In the genomic region with DNA sequence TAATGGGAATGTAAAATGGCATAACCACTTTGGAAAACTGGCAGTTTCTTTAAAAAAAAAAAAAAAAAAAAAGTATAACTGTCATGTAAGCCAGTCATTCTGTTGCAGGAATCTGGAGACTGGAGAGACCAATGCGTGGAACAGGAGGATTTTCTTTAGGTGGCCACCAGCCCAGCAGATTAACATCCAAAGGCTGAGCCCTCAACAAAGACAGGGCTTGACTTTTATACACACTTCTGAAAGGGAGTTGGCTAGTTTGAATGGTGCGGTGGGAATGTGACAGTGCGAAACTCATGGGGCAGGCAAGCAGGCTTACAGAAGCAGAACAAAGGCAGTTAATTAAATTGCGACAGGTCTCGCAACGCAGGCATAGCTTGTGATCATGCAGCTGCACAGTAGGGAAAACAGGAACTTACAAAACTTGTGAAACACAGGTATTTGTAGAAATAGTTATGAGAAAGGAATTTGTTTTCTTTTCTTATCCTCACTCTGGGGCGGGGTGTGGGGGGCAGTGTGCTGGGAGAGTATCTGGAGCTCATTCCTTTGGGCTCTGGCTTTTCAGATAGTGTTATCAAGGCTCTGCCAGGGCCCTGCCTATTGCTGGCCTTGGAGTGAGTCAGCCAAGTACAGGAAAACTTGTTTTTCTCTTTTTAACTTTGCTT, we compare ENCODE assay signal across 1 cellular context.
A peak's percentile ranks its signal among the peaks of the same experiment; 100 is the strongest.
TF ChIP-seq lines count a peak whose summit lies in the region.

No MANE protein-coding gene starts in this region.

TF ChIP-seq in K562, 482 proteins besides CTCF, POLR2A, EP300 and RAD21 (continued from another document and continues in another):
- TF ChIP-seq, protein P1, sequence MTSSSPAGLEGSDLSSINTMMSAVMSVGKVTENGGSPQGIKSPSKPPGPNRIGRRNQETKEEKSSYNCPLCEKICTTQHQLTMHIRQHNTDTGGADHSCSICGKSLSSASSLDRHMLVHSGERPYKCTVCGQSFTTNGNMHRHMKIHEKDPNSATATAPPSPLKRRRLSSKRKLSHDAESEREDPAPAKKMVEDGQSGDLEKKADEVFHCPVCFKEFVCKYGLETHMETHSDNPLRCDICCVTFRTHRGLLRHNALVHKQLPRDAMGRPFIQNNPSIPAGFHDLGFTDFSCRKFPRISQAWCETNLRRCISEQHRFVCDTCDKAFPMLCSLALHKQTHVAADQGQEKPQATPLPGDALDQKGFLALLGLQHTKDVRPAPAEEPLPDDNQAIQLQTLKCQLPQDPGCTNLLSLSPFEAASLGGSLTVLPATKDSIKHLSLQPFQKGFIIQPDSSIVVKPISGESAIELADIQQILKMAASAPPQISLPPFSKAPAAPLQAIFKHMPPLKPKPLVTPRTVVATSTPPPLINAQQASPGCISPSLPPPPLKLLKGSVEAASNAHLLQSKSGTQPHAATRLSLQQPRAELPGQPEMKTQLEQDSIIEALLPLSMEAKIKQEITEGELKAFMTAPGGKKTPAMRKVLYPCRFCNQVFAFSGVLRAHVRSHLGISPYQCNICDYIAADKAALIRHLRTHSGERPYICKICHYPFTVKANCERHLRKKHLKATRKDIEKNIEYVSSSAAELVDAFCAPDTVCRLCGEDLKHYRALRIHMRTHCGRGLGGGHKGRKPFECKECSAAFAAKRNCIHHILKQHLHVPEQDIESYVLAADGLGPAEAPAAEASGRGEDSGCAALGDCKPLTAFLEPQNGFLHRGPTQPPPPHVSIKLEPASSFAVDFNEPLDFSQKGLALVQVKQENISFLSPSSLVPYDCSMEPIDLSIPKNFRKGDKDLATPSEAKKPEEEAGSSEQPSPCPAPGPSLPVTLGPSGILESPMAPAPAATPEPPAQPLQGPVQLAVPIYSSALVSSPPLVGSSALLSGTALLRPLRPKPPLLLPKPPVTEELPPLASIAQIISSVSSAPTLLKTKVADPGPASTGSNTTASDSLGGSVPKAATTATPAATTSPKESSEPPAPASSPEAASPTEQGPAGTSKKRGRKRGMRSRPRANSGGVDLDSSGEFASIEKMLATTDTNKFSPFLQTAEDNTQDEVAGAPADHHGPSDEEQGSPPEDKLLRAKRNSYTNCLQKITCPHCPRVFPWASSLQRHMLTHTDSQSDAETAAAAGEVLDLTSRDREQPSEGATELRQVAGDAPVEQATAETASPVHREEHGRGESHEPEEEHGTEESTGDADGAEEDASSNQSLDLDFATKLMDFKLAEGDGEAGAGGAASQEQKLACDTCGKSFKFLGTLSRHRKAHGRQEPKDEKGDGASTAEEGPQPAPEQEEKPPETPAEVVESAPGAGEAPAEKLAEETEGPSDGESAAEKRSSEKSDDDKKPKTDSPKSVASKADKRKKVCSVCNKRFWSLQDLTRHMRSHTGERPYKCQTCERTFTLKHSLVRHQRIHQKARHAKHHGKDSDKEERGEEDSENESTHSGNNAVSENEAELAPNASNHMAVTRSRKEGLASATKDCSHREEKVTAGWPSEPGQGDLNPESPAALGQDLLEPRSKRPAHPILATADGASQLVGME (CRISPR knock-in tag; IDR thresholded peaks at IDR 0.05): 0 out of 2 replicates have a peak, but pooled peaks have one; percentile 42
- TF ChIP-seq, protein P2, sequence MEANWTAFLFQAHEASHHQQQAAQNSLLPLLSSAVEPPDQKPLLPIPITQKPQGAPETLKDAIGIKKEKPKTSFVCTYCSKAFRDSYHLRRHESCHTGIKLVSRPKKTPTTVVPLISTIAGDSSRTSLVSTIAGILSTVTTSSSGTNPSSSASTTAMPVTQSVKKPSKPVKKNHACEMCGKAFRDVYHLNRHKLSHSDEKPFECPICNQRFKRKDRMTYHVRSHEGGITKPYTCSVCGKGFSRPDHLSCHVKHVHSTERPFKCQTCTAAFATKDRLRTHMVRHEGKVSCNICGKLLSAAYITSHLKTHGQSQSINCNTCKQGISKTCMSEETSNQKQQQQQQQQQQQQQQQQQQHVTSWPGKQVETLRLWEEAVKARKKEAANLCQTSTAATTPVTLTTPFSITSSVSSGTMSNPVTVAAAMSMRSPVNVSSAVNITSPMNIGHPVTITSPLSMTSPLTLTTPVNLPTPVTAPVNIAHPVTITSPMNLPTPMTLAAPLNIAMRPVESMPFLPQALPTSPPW (CRISPR knock-in tag; IDR thresholded peaks at IDR 0.05): peak; percentile 95
- TF ChIP-seq LEF1 (IDR thresholded peaks at IDR 0.05) (peak; percentile 90), KAT8 (IDR thresholded peaks at IDR 0.05; ENCODE audit: low read depth) (no peak), HNRNPL (IDR thresholded peaks at IDR 0.05; ENCODE audit: low read depth, low read length) (no peak), ZNF589 (CRISPR knock-in tag; IDR thresholded peaks at IDR 0.05; ENCODE audit: low read depth) (peak; percentile 93), ESRRA (IDR thresholded peaks at IDR 0.05; ENCODE audit: borderline replicate concordance, low read depth) (peak; percentile 31; the same call in 1 of the 2 replicates), ZNF12 (CRISPR knock-in tag; IDR thresholded peaks at IDR 0.05) (no peak), ZNF324 (CRISPR knock-in tag; IDR thresholded peaks at IDR 0.05) (no peak), ZFX (CRISPR knock-in tag; IDR thresholded peaks at IDR 0.05) (peak; percentile 33; the same call in 1 of the 2 replicates), ZSCAN32 (CRISPR knock-in tag; IDR thresholded peaks at IDR 0.05) (no peak), HDAC8 (tag; IDR thresholded peaks at IDR 0.05) (no peak), MAZ (CRISPR knock-in tag; conservative IDR thresholded peaks at IDR 0.05 in 1 of 2, IDR thresholded peaks at IDR 0.05 in 1 of 2) (peak; percentile 86 to 87), NONO (IDR thresholded peaks at IDR 0.05; ENCODE audit: low read depth in 2 of 2, low read length in 1 of 2) (peak in 1 of 2 experiments; percentile 61; a peak in 1 of 4 replicates), RHOXF2B (CRISPR knock-in tag; conservative IDR thresholded peaks at IDR 0.05) (no peak), KDM5B (IDR thresholded peaks at IDR 0.05; ENCODE audit: insufficient replicate concordance, low read depth, low read length) (no peak), ZBTB8A (IDR thresholded peaks at IDR 0.05; ENCODE audit: partially characterized antibody) (no peak), SP1 (CRISPR knock-in tag; IDR thresholded peaks at IDR 0.05) (peak; percentile 59), ZNF75A (CRISPR knock-in tag; IDR thresholded peaks at IDR 0.05) (no peak), SIRT6 (IDR thresholded peaks at IDR 0.05; ENCODE audit: low read depth, low read length) (no peak), KHSRP (IDR thresholded peaks at IDR 0.05) (peak; percentile 73), MECOM (CRISPR knock-in tag; IDR thresholded peaks at IDR 0.05) (peak; percentile 4; the same call in 1 of the 2 replicates), NFATC3 (IDR thresholded peaks at IDR 0.05) (no peak), ZBTB17 (CRISPR knock-in tag; IDR thresholded peaks at IDR 0.05) (no peak; the same call in 1 of the 2 replicates), ZNF24 (IDR thresholded peaks at IDR 0.05) (no peak), DPF2 (IDR thresholded peaks at IDR 0.05) (peak; percentile 100), RBM39 (optimal IDR thresholded peaks at IDR 0.05; ENCODE audit: low read depth, low read length) (no peak), ZNF695 (CRISPR knock-in tag; IDR thresholded peaks at IDR 0.05) (no peak), ESRRB (CRISPR knock-in tag; IDR thresholded peaks at IDR 0.05; ENCODE audit: borderline replicate concordance) (no peak), MYC (IDR thresholded peaks at IDR 0.05; ENCODE audit: low read depth, low read length) (peak; percentile 53), MYC (CRISPR knock-in tag; IDR thresholded peaks at IDR 0.05; ENCODE audit: borderline replicate concordance, low read depth) (no peak), MAFF (IDR thresholded peaks at IDR 0.05; ENCODE audit: low read length) (no peak; the same call in 1 of the 2 replicates), RBBP5 (IDR thresholded peaks at IDR 0.05; ENCODE audit: borderline replicate concordance, insufficient read depth, low read length, poor library complexity, severe bottlenecking) (peak; percentile 69), NBN (IDR thresholded peaks at IDR 0.05; ENCODE audit: low read depth) (peak; percentile 96), JUNB (CRISPR knock-in tag; conservative IDR thresholded peaks at IDR 0.05) (no peak), SMC3 (conservative IDR thresholded peaks at IDR 0.05; ENCODE audit: insufficient read depth, low read depth, low read length) (no peak), ZNF143 (CRISPR knock-in tag; IDR thresholded peaks at IDR 0.05) (no peak)
- TF ChIP-seq, protein P3, sequence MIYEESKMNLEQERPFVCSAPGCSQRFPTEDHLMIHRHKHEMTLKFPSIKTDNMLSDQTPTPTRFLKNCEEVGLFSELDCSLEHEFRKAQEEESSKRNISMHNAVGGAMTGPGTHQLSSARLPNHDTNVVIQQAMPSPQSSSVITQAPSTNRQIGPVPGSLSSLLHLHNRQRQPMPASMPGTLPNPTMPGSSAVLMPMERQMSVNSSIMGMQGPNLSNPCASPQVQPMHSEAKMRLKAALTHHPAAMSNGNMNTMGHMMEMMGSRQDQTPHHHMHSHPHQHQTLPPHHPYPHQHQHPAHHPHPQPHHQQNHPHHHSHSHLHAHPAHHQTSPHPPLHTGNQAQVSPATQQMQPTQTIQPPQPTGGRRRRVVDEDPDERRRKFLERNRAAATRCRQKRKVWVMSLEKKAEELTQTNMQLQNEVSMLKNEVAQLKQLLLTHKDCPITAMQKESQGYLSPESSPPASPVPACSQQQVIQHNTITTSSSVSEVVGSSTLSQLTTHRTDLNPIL (CRISPR knock-in tag; IDR thresholded peaks at IDR 0.05): no peak
- TF ChIP-seq, protein P4, sequence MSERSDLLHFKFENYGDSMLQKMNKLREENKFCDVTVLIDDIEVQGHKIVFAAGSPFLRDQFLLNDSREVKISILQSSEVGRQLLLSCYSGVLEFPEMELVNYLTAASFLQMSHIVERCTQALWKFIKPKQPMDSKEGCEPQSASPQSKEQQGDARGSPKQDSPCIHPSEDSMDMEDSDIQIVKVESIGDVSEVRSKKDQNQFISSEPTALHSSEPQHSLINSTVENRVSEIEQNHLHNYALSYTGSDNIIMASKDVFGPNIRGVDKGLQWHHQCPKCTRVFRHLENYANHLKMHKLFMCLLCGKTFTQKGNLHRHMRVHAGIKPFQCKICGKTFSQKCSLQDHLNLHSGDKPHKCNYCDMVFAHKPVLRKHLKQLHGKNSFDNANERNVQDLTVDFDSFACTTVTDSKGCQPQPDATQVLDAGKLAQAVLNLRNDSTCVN (CRISPR knock-in tag; IDR thresholded peaks at IDR 0.05): peak; percentile 66; the same call in 1 of the 2 replicates
- TF ChIP-seq, protein P5, sequence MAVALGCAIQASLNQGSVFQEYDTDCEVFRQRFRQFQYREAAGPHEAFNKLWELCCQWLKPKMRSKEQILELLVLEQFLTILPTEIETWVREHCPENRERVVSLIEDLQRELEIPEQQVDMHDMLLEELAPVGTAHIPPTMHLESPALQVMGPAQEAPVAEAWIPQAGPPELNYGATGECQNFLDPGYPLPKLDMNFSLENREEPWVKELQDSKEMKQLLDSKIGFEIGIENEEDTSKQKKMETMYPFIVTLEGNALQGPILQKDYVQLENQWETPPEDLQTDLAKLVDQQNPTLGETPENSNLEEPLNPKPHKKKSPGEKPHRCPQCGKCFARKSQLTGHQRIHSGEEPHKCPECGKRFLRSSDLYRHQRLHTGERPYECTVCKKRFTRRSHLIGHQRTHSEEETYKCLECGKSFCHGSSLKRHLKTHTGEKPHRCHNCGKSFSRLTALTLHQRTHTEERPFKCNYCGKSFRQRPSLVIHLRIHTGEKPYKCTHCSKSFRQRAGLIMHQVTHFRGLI (CRISPR knock-in tag; IDR thresholded peaks at IDR 0.05): peak; percentile 76; the same call in 1 of the 2 replicates
- TF ChIP-seq, protein P6, sequence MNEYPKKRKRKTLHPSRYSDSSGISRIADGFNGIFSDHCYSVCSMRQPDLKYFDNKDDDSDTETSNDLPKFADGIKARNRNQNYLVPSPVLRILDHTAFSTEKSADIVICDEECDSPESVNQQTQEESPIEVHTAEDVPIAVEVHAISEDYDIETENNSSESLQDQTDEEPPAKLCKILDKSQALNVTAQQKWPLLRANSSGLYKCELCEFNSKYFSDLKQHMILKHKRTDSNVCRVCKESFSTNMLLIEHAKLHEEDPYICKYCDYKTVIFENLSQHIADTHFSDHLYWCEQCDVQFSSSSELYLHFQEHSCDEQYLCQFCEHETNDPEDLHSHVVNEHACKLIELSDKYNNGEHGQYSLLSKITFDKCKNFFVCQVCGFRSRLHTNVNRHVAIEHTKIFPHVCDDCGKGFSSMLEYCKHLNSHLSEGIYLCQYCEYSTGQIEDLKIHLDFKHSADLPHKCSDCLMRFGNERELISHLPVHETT (CRISPR knock-in tag; conservative IDR thresholded peaks at IDR 0.05 in 1 of 2, IDR thresholded peaks at IDR 0.05 in 1 of 2): peak in 1 of 2 experiments; percentile 74; a peak in 2 of 4 replicates
- TF ChIP-seq, protein P7, sequence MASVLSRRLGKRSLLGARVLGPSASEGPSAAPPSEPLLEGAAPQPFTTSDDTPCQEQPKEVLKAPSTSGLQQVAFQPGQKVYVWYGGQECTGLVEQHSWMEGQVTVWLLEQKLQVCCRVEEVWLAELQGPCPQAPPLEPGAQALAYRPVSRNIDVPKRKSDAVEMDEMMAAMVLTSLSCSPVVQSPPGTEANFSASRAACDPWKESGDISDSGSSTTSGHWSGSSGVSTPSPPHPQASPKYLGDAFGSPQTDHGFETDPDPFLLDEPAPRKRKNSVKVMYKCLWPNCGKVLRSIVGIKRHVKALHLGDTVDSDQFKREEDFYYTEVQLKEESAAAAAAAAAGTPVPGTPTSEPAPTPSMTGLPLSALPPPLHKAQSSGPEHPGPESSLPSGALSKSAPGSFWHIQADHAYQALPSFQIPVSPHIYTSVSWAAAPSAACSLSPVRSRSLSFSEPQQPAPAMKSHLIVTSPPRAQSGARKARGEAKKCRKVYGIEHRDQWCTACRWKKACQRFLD (CRISPR knock-in tag; IDR thresholded peaks at IDR 0.05): peak; percentile 94
- TF ChIP-seq, protein P8, sequence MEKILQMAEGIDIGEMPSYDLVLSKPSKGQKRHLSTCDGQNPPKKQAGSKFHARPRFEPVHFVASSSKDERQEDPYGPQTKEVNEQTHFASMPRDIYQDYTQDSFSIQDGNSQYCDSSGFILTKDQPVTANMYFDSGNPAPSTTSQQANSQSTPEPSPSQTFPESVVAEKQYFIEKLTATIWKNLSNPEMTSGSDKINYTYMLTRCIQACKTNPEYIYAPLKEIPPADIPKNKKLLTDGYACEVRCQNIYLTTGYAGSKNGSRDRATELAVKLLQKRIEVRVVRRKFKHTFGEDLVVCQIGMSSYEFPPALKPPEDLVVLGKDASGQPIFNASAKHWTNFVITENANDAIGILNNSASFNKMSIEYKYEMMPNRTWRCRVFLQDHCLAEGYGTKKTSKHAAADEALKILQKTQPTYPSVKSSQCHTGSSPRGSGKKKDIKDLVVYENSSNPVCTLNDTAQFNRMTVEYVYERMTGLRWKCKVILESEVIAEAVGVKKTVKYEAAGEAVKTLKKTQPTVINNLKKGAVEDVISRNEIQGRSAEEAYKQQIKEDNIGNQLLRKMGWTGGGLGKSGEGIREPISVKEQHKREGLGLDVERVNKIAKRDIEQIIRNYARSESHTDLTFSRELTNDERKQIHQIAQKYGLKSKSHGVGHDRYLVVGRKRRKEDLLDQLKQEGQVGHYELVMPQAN (IDR thresholded peaks at IDR 0.05; ENCODE audit: borderline replicate concordance): peak; percentile 12; the same call in 1 of the 2 replicates
- TF ChIP-seq, protein P9, sequence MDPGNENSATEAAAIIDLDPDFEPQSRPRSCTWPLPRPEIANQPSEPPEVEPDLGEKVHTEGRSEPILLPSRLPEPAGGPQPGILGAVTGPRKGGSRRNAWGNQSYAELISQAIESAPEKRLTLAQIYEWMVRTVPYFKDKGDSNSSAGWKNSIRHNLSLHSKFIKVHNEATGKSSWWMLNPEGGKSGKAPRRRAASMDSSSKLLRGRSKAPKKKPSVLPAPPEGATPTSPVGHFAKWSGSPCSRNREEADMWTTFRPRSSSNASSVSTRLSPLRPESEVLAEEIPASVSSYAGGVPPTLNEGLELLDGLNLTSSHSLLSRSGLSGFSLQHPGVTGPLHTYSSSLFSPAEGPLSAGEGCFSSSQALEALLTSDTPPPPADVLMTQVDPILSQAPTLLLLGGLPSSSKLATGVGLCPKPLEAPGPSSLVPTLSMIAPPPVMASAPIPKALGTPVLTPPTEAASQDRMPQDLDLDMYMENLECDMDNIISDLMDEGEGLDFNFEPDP (CRISPR knock-in tag; IDR thresholded peaks at IDR 0.05): no peak
